ENCODE assay signal across 8 cellular contexts in the genomic region with DNA sequence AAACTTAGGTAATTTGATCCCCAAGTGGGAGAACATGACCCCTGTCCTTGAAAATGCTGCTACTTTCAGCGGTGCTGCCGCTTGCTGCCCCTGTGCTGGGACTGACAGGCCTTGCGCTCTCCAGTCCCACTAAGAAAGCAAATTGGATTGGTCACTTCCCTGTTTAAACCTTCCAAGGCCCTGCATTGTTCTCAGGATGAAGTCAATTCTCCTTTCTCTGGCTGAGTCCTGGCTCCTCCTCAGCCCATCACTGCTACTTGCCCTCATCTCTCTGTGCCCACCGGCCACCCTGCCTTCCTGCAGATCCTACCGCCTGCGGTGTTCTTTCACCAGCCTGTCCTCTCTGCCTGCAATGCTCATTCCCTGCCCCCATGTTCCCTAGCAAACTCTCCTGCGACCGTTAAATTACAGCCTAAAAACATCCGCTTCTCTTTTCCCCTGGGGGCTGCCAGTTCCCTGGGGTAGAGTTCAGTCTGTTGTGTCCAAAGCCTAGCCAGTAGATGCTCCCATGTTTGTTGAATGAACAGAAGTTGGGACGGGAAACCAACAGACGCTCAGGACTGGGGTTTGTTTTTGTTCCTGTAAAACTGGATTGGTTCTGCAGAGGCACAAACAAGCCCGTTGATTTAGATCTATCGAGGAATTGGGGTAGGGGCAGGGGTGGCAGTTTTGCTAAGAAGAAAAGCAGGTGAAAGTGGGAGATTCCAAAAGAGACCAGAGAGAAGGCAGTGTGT.
DNase-seq lines count a peak whose midpoint lies in the region; ATAC-seq, FAIRE-seq and TF ChIP-seq lines count a peak whose summit lies in the region.

No MANE protein-coding gene starts in this region.

- peaks cover 0 to 31% of the 10 kb centered on the region in 2 donors for H3K36me3 Mint-ChIP-seq in activated naive CD4-positive, alpha-beta T cell treated with anti-CD3 and anti-CD28 coated beads, Interleukin-2, amount 50 U/mL, for 72 hours

- H3K9me3 ChIP-seq in left lung: no peaks in the 10 kb centered on the region

- H3K36me3 ChIP-seq in left lung: no peaks in the 10 kb centered on the region

- H3K27ac ChIP-seq in left lung: peak overlapping the region; percentile 40 to 94

- TF ChIP-seq CTCF in left lung (IDR thresholded peaks at IDR 0.05): no peak

- H3K9me3 Mint-ChIP-seq in activated naive CD4-positive, alpha-beta T cell treated with anti-CD3 and anti-CD28 coated beads, Interleukin-2, amount 50 U/mL, for 72 hours: peaks cover 0 to 6% of the 10 kb centered on the region in 2 donors

- TF ChIP-seq POLR2A in GM12891 (IDR thresholded peaks at IDR 0.05; ENCODE audit: low read depth, low read length): no peak

- peaks cover 30 to 98% of the 10 kb centered on the region in 2 donors for H3K4me1 ChIP-seq in left lung

- intact Hi-C loops in left lung (cut with DNase I): loop anchor here in 1 of 2 donors (10.0 kb wide), 2 partner anchors 93 to 127 kb away; a partner anchor contains a TSS

- no peaks in the 10 kb centered on the region for H3K27me3 ChIP-seq in left lung

- H3K27ac Mint-ChIP-seq in activated naive CD4-positive, alpha-beta T cell treated with anti-CD3 and anti-CD28 coated beads, Interleukin-2, amount 50 U/mL, for 72 hours: peak overlapping the region; percentile 65 to 83

- peak overlapping the region in 1 of 2 donors; percentile 22 for H3K4me3 ChIP-seq in left lung

- FAIRE-seq in GM12891 (lab: Jason Lieb, UNC): no peak

- ATAC-seq in HG03095 (IDR thresholded peaks at IDR 0.05; ENCODE audit: unreplicated experiment) (peak; percentile 2), left lung (no peak)
- no peak for ATAC-seq in activated naive CD4-positive, alpha-beta T cell treated with anti-CD3 and anti-CD28 coated beads, Interleukin-2, amount 50 U/mL, for 72 hours

- DNase-seq in GM12891 (ENCODE audit: insufficient read length, low spot score): peak; percentile 20
- no peak for DNase-seq in activated naive CD4-positive, alpha-beta T cell treated with anti-CD3 and anti-CD28 coated beads, Interleukin-2, amount 50 U/mL, for 72 hours (ENCODE audit: low spot score in 2 of 2)
- DNase-seq in left lung: no peak
- DNase-seq in KG1 (lab: John Stamatoyannopoulos, UW): no peak
- DNase-seq in NK-92 treated with Interleukin-12 subunit alpha and Interleukin-12 subunit beta, amount 100 ng/mL, for 24 hours (lab: John Stamatoyannopoulos, UW): no peak
- DNase-seq in NCI-H524 (lab: John Stamatoyannopoulos, UW): no peak
- DNase-seq in activated CD8-positive, alpha-beta memory T cell treated with anti-CD3 and anti-CD28 coated beads, Interleukin-2, amount 50 U/mL, for 4 hours: no peak

TF ChIP-seq in GM12891, 5 proteins besides CTCF, POLR2A, EP300 and RAD21:
- TF ChIP-seq PAX5 (IDR thresholded peaks at IDR 0.05; ENCODE audit: insufficient read depth, low read length, severe bottlenecking) (no peak), POU2F2 (IDR thresholded peaks at IDR 0.05; ENCODE audit: low read depth, low read length) (no peak), TAF1 (IDR thresholded peaks at IDR 0.05; ENCODE audit: low read depth, low read length) (no peak), POLR2AphosphoS5 (IDR thresholded peaks at IDR 0.05; ENCODE audit: low read depth, low read length) (no peak), SPI1 (IDR thresholded peaks at IDR 0.05; ENCODE audit: low read depth, low read length) (no peak)
TF ChIP-seq in GM12891: peak in this region for 0.
